9 cellular contexts compared by ENCODE assay signal in genomic region chr19:8209111-8209964, GRCh38. TPM values are rescaled to one million over a fixed set of nuclear protein-coding genes. Genes with fewer than 3 reads are reported as not detected.
DNase-seq lines count a peak whose midpoint lies in the region; ATAC-seq and TF ChIP-seq lines count a peak whose summit lies in the region.
"Had no signal": no experiment of that assay in that cellular context is flagged by ENCODE, and none has a peak within 500 bp of the region (broad histone marks: within the 10 kb centered on the region; RNA-seq: fewer than 3 reads in every experiment).

Gene CERS4 (plus strand): TSS chr19:8209370. CDS start chr19:8251077, 41,707 bp downstream.

- POLR2A ChIA-PET in naive thymus-derived CD4-positive, alpha-beta T cell (lab: Charles Lee), result interaction anchor here (0.5 to 1.9 kb wide), 9 partner anchors 13 to 340 kb away, joined by 3 to 17 read pairs (median 4); no protein-coding TSS in a partner anchor

- TF ChIP-seq CTCF in fibroblast of lung (conservative IDR thresholded peaks at IDR 0.05 in 1 of 2, IDR thresholded peaks at IDR 0.05 in 1 of 2; ENCODE audit: low read depth in 1 of 2, low read length in 2 of 2), result no peak

- H3K27ac ChIP-seq in fibroblast of lung (ENCODE audit: insufficient read depth, low read length), result no peak within 1 kb of the TSS
- peak within 1 kb of the TSS; percentile 96 for H3K27ac ChIP-seq in naive thymus-derived CD4-positive, alpha-beta T cell (ENCODE audit: low read depth, low read length)

- H3K4me1 Mint-ChIP-seq in activated T-cell treated with anti-CD3 and anti-CD28 coated beads, Interleukin-2, amount 50 U/mL, for 72 hours (ENCODE audit: low read depth), result peaks cover 36% of the 10 kb centered on the region
- peaks cover 23 to 34% (median 29%) of the 10 kb centered on the region in 7 donors for H3K4me1 Mint-ChIP-seq in naive thymus-derived CD4-positive, alpha-beta T cell

- ATAC-seq in HG03025 (IDR thresholded peaks at IDR 0.05; ENCODE audit: low FRiP score, unreplicated experiment), result peak; percentile 54
- peak; percentile 86 to 89 for ATAC-seq in activated T-cell treated with anti-CD3 and anti-CD28 coated beads, Interleukin-2, amount 50 U/mL, for 72 hours (replicated peaks in 1 of 2)
- ATAC-seq in naive thymus-derived CD4-positive, alpha-beta T cell, result peak; percentile 92

- H3K4me3 ChIP-seq in NT2/D1 (ENCODE audit: insufficient read length, low read depth) (peak within 1 kb of the TSS; percentile 97), fibroblast of lung (replicated peaks in 1 of 4; ENCODE audit: control extremely low read depth in 1 of 4, insufficient read depth in 1 of 4, low read depth in 3 of 4, low read length in 4 of 4) (peak within 1 kb of the TSS in 2 of 4 experiments; percentile 53 to 60)
- H3K4me3 ChIP-seq in naive thymus-derived CD4-positive, alpha-beta T cell (ENCODE audit: low read length), result peak within 1 kb of the TSS; percentile 84

- H3K9me3 ChIP-seq in NT2/D1 (ENCODE audit: insufficient read depth, low read length) (no peaks in the 10 kb centered on the region), fibroblast of lung (ENCODE audit: control insufficient read depth, insufficient read depth, low read depth, low read length) (no peaks in the 10 kb centered on the region)
- no peaks in the 10 kb centered on the region for H3K9me3 ChIP-seq in naive thymus-derived CD4-positive, alpha-beta T cell (ENCODE audit: control insufficient read depth in 2 of 3, low read length in 3 of 3)

- DNase-seq in NCI-H2107 (lab: John Stamatoyannopoulos, UW) (peak; percentile 71), NCI-H2107 treated with DMSO at 0.1 percent for 48 hours (lab: John Stamatoyannopoulos, UW; ENCODE audit: unreplicated experiment) (no peak), NT2/D1 (ENCODE audit: low read depth, low spot score) (peak; percentile 77), fibroblast of lung (ENCODE audit: low read depth in 2 of 2) (peak; percentile 41 to 44)
- DNase-seq in activated T-cell treated with anti-CD3 and anti-CD28 coated beads, Interleukin-2, amount 50 U/mL, for 72 hours, result peak; percentile 87 to 88
- DNase-seq in naive thymus-derived CD4-positive, alpha-beta T cell, result peak; percentile 76 to 90 (median 84)
- peak; percentile 62 to 66 for DNase-seq in stimulated activated CD8-positive, alpha-beta memory T cell treated with anti-CD3 and anti-CD28 coated beads, Interleukin-7, amount 100 ng/mL, for 48 hours (ENCODE audit: extremely low read depth in 1 of 2, low read depth in 1 of 2)
- DNase-seq: DND-41 had no signal

- peak within 1 kb of the TSS; percentile 86 to 100 for H3K4me3 Mint-ChIP-seq in activated T-cell treated with anti-CD3 and anti-CD28 coated beads, Interleukin-2, amount 50 U/mL, for 72 hours
- peak within 1 kb of the TSS; percentile 72 to 94 (median 90) for H3K4me3 Mint-ChIP-seq in naive thymus-derived CD4-positive, alpha-beta T cell

- H3K9ac ChIP-seq in NT2/D1 (ENCODE audit: insufficient read length, low read depth) (peak within 1 kb of the TSS; percentile 98), fibroblast of lung (ENCODE audit: insufficient read depth, low read length) (no peak within 1 kb of the TSS)

- peaks cover 9 to 13% of the 10 kb centered on the region in 2 donors for H3K36me3 Mint-ChIP-seq in activated T-cell treated with anti-CD3 and anti-CD28 coated beads, Interleukin-2, amount 50 U/mL, for 72 hours (ENCODE audit: insufficient read depth in 2 of 2)
- H3K36me3 Mint-ChIP-seq in naive thymus-derived CD4-positive, alpha-beta T cell, result peaks cover 0 to 15% (median 3%) of the 10 kb centered on the region in 5 donors

- H2AFZ ChIP-seq in fibroblast of lung (ENCODE audit: low read length), result no peak within 1 kb of the TSS

- H3K4me1 ChIP-seq in NT2/D1 (ENCODE audit: insufficient read depth, insufficient read length) (peaks cover 27% of the 10 kb centered on the region), fibroblast of lung (ENCODE audit: control insufficient read depth, extremely low read depth, insufficient read depth, low read length) (no peaks in the 10 kb centered on the region)
- H3K4me1 ChIP-seq in naive thymus-derived CD4-positive, alpha-beta T cell (ENCODE audit: control insufficient read depth in 2 of 2, insufficient read depth in 2 of 2, low read length in 2 of 2), result peaks cover 5 to 17% of the 10 kb centered on the region in 2 donors

- no peaks in the 10 kb centered on the region for H3K9me3 Mint-ChIP-seq in activated T-cell treated with anti-CD3 and anti-CD28 coated beads, Interleukin-2, amount 50 U/mL, for 72 hours
- peaks cover 0 to 3% (median 0%) of the 10 kb centered on the region in 11 donors for H3K9me3 Mint-ChIP-seq in naive thymus-derived CD4-positive, alpha-beta T cell

- H3K36me3 ChIP-seq in NT2/D1 (ENCODE audit: insufficient read depth, insufficient read length, low read length) (peaks cover 23% of the 10 kb centered on the region), fibroblast of lung (ENCODE audit: control insufficient read depth, insufficient read depth, low read length) (no peaks in the 10 kb centered on the region)
- peaks cover 0 to 11% (median 0%) of the 10 kb centered on the region in 3 experiments for H3K36me3 ChIP-seq in naive thymus-derived CD4-positive, alpha-beta T cell (ENCODE audit: control insufficient read depth in 2 of 3, insufficient read depth in 3 of 3, low read length in 3 of 3)

- peak within 1 kb of the TSS; percentile 59 for H3K27ac Mint-ChIP-seq in activated T-cell treated with anti-CD3 and anti-CD28 coated beads, Interleukin-2, amount 50 U/mL, for 72 hours
- H3K27ac Mint-ChIP-seq in naive thymus-derived CD4-positive, alpha-beta T cell, result peak within 1 kb of the TSS; percentile 72 to 96 (median 83)

- no peaks in the 10 kb centered on the region for H3K27me3 Mint-ChIP-seq in activated T-cell treated with anti-CD3 and anti-CD28 coated beads, Interleukin-2, amount 50 U/mL, for 72 hours (ENCODE audit: low read depth)
- H3K27me3 Mint-ChIP-seq in naive thymus-derived CD4-positive, alpha-beta T cell, result peaks cover 0 to 9% (median 0%) of the 10 kb centered on the region in 5 donors

- intact Hi-C loops in naive thymus-derived CD4-positive, alpha-beta T cell (cut with micrococcal nuclease), result loop anchor here (1.0 to 5.0 kb wide), 8 partner anchors 15 to 267 kb away; partner anchors contain the start of genes NDUFA7 (in 1 of the 2), RAB11B (in 1 of the 2), RPS28 (in 1 of the 2) and TIMM44 (in 1 of the 2)

- H3K27me3 ChIP-seq in NT2/D1 (ENCODE audit: insufficient read depth, insufficient read length), result no peaks in the 10 kb centered on the region
- peaks cover 12% of the 10 kb centered on the region for H3K27me3 ChIP-seq in fibroblast of lung (ENCODE audit: control insufficient read depth, insufficient read depth, low read length)
- no peaks in the 10 kb centered on the region for H3K27me3 ChIP-seq in naive thymus-derived CD4-positive, alpha-beta T cell (ENCODE audit: control insufficient read depth in 2 of 2, insufficient read depth in 2 of 2, low read length in 2 of 2)

- no peaks in the 10 kb centered on the region for H3K79me2 ChIP-seq in fibroblast of lung (ENCODE audit: control insufficient read depth, insufficient read depth, low read length)

- CTCF ChIA-PET in naive thymus-derived CD4-positive, alpha-beta T cell (lab: Charles Lee), result interaction anchor here (0.8 to 1.2 kb wide), 2 partner anchors 14 to 50 kb away, joined by 4 to 9 read pairs; no protein-coding TSS in a partner anchor

- peak within 1 kb of the TSS; percentile 23 for H3K4me2 ChIP-seq in fibroblast of lung (ENCODE audit: extremely low read depth, insufficient read depth, low read length)

- H4K20me1 ChIP-seq in fibroblast of lung (ENCODE audit: control insufficient read depth, extremely low read depth, insufficient read depth, low read length), result no peaks in the 10 kb centered on the region

RNA-seq across cellular contexts. Expression of gene CERS4, which starts in this region (rescaled TPM):
- 10 to 100 TPM; 23.2 to 29.5 TPM for total RNA-seq in activated T-cell treated with anti-CD3 and anti-CD28 coated beads, Interleukin-2, amount 50 U/mL, for 72 hours
- 17.0 and 27.0 TPM in 2 replicates for total RNA-seq in fibroblast of lung
- polyA plus RNA-seq in fibroblast of lung, result 0.74 and 1.5 TPM in 2 replicates
- polyA plus RNA-seq in fibroblast of lung (2012), result 0.51 and 0.63 TPM in 2 replicates
- polyA minus RNA-seq in fibroblast of lung (ENCODE audit: low replicate concordance), result 5.1 and 5.3 TPM in 2 replicates
- 10 to 100 TPM; 17.2 to 32.4 (median 27.4) TPM for total RNA-seq in naive thymus-derived CD4-positive, alpha-beta T cell
- polyA plus RNA-seq in naive thymus-derived CD4-positive, alpha-beta T cell, result 10 to 100 TPM; 11.2 to 12.3 TPM
